13 cellular contexts compared by ENCODE assay signal in the genomic region with DNA sequence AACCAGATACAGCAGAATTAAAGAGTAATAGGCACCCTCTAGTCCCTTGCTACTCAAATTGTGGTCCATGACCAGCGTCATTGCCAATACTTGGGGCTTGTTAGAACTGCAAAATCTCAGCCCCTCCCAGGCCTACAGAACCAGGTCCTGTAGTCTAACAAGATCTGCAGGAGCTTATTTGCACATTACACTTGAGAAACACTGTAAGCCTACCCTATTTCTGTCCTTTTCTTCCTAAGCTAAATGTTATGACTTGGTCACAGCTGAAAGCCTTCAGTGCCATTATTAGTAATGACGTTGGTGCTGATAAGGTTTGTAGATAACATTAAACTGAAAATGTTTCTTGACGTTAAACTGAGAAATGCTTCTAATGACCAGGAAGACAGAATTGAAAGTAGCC.
"Had no signal": no experiment of that assay in that cellular context is flagged by ENCODE, and none has a peak within 500 bp of the region (broad histone marks: within the 10 kb centered on the region; RNA-seq: fewer than 3 reads in every experiment).

No MANE protein-coding gene starts in this region.

- H3K9me3 Mint-ChIP-seq: activated CD8-positive, alpha-beta T cell treated with anti-CD3 and anti-CD28 coated beads for 36 hours; activated naive CD8-positive, alpha-beta T cell treated with anti-CD3 and anti-CD28 coated beads, Interleukin-2, amount 50 U/mL, for 24 hours; activated T-cell treated with anti-CD3 and anti-CD28 coated beads, Interleukin-2, amount 50 U/mL, for 72 hours; central memory CD8-positive, alpha-beta T cell; dendritic cell treated with granulocyte-macrophage colony-stimulating factor and Interleukin-4, amounts not matched to agents 40 ng/mL and 50 ng/mL, for 4 days; memory B cell; nephron had no signal

- H3K27me3 Mint-ChIP-seq: activated CD8-positive, alpha-beta T cell treated with anti-CD3 and anti-CD28 coated beads for 36 hours; activated naive CD8-positive, alpha-beta T cell treated with anti-CD3 and anti-CD28 coated beads, Interleukin-2, amount 50 U/mL, for 24 hours; central memory CD8-positive, alpha-beta T cell; dendritic cell treated with granulocyte-macrophage colony-stimulating factor and Interleukin-4, amounts not matched to agents 40 ng/mL and 50 ng/mL, for 4 days had no signal

- ATAC-seq: activated CD8-positive, alpha-beta T cell treated with anti-CD3 and anti-CD28 coated beads for 36 hours; activated naive CD8-positive, alpha-beta T cell treated with anti-CD3 and anti-CD28 coated beads, Interleukin-2, amount 50 U/mL, for 24 hours; activated T-cell treated with anti-CD3 and anti-CD28 coated beads, Interleukin-2, amount 50 U/mL, for 72 hours; left lobe of liver; stimulated activated naive CD8-positive, alpha-beta T cell treated with anti-CD3 and anti-CD28 coated beads, Interleukin-15, Interleukin-2, amounts not matched to agents 100 U/mL and 50 U/mL, for 24 hours had no signal

- H3K27ac Mint-ChIP-seq: activated CD8-positive, alpha-beta T cell treated with anti-CD3 and anti-CD28 coated beads for 36 hours; activated naive CD8-positive, alpha-beta T cell treated with anti-CD3 and anti-CD28 coated beads, Interleukin-2, amount 50 U/mL, for 24 hours; activated T-cell treated with anti-CD3 and anti-CD28 coated beads, Interleukin-2, amount 50 U/mL, for 72 hours; dendritic cell treated with granulocyte-macrophage colony-stimulating factor and Interleukin-4, amounts not matched to agents 40 ng/mL and 50 ng/mL, for 4 days; memory B cell; nephron had no signal

- H3K4me3 Mint-ChIP-seq: activated CD8-positive, alpha-beta T cell treated with anti-CD3 and anti-CD28 coated beads for 36 hours; activated naive CD8-positive, alpha-beta T cell treated with anti-CD3 and anti-CD28 coated beads, Interleukin-2, amount 50 U/mL, for 24 hours; activated T-cell treated with anti-CD3 and anti-CD28 coated beads, Interleukin-2, amount 50 U/mL, for 72 hours; central memory CD8-positive, alpha-beta T cell; dendritic cell treated with granulocyte-macrophage colony-stimulating factor and Interleukin-4, amounts not matched to agents 40 ng/mL and 50 ng/mL, for 4 days; memory B cell; nephron had no signal

- DNase-seq: activated CD8-positive, alpha-beta memory T cell treated with anti-CD3 and anti-CD28 coated beads, Interleukin-2, amount 50 U/mL, for 4 hours; activated CD8-positive, alpha-beta T cell treated with anti-CD3 and anti-CD28 coated beads for 36 hours; activated naive CD8-positive, alpha-beta T cell treated with anti-CD3 and anti-CD28 coated beads, Interleukin-2, amount 50 U/mL, for 24 hours; activated T-cell treated with anti-CD3 and anti-CD28 coated beads, Interleukin-2, amount 50 U/mL, for 72 hours; foreskin fibroblast; stimulated activated CD4-positive, alpha-beta T cell treated with anti-CD3 and anti-CD28 coated beads, Interleukin-4, amount 100 ng/mL, for 1 hour; stimulated activated CD8-positive, alpha-beta memory T cell treated with anti-CD3 and anti-CD28 coated beads, Interleukin-4, amount 100 ng/mL, for 48 hours; stimulated activated naive CD8-positive, alpha-beta T cell treated with anti-CD3 and anti-CD28 coated beads, Interleukin-15, Interleukin-2, amounts not matched to agents 100 U/mL and 50 U/mL, for 24 hours had no signal

- H3K36me3 Mint-ChIP-seq: memory B cell had no signal
